Comparison of ENCODE assay signal across 1 cellular context in the genomic region with DNA sequence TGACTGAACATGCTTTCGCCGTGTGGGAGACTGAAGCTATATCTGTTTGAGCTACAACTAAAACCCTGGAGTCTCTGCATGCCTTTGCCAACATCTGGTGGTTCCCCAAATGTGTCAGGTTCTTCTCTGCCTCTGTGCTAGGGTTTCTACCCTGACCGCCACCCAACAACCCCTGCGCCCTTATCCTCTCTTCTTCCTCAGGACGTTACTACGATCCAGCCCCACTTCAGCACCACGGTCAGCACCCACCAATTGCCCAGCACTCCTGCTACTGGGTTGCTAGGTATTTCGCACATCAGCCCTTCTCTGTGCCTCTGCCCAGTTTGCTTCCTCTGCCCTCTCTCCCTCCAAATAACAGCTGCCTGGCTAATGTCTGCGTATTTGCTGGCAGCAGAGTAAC.
A peak's percentile ranks its signal among the peaks of the same experiment; 100 is the strongest.
TF ChIP-seq lines count a peak whose summit lies in the region.

No MANE protein-coding gene starts in this region.

TF ChIP-seq in WTC11, 78 proteins besides CTCF, POLR2A, EP300 and RAD21 (continued from another document):
- TF ChIP-seq, protein P1, sequence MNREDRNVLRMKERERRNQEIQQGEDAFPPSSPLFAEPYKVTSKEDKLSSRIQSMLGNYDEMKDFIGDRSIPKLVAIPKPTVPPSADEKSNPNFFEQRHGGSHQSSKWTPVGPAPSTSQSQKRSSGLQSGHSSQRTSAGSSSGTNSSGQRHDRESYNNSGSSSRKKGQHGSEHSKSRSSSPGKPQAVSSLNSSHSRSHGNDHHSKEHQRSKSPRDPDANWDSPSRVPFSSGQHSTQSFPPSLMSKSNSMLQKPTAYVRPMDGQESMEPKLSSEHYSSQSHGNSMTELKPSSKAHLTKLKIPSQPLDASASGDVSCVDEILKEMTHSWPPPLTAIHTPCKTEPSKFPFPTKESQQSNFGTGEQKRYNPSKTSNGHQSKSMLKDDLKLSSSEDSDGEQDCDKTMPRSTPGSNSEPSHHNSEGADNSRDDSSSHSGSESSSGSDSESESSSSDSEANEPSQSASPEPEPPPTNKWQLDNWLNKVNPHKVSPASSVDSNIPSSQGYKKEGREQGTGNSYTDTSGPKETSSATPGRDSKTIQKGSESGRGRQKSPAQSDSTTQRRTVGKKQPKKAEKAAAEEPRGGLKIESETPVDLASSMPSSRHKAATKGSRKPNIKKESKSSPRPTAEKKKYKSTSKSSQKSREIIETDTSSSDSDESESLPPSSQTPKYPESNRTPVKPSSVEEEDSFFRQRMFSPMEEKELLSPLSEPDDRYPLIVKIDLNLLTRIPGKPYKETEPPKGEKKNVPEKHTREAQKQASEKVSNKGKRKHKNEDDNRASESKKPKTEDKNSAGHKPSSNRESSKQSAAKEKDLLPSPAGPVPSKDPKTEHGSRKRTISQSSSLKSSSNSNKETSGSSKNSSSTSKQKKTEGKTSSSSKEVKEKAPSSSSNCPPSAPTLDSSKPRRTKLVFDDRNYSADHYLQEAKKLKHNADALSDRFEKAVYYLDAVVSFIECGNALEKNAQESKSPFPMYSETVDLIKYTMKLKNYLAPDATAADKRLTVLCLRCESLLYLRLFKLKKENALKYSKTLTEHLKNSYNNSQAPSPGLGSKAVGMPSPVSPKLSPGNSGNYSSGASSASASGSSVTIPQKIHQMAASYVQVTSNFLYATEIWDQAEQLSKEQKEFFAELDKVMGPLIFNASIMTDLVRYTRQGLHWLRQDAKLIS (CRISPR knock-in tag; IDR thresholded peaks at IDR 0.05; ENCODE audit: borderline replicate concordance): no peak
- TF ChIP-seq, protein P2, sequence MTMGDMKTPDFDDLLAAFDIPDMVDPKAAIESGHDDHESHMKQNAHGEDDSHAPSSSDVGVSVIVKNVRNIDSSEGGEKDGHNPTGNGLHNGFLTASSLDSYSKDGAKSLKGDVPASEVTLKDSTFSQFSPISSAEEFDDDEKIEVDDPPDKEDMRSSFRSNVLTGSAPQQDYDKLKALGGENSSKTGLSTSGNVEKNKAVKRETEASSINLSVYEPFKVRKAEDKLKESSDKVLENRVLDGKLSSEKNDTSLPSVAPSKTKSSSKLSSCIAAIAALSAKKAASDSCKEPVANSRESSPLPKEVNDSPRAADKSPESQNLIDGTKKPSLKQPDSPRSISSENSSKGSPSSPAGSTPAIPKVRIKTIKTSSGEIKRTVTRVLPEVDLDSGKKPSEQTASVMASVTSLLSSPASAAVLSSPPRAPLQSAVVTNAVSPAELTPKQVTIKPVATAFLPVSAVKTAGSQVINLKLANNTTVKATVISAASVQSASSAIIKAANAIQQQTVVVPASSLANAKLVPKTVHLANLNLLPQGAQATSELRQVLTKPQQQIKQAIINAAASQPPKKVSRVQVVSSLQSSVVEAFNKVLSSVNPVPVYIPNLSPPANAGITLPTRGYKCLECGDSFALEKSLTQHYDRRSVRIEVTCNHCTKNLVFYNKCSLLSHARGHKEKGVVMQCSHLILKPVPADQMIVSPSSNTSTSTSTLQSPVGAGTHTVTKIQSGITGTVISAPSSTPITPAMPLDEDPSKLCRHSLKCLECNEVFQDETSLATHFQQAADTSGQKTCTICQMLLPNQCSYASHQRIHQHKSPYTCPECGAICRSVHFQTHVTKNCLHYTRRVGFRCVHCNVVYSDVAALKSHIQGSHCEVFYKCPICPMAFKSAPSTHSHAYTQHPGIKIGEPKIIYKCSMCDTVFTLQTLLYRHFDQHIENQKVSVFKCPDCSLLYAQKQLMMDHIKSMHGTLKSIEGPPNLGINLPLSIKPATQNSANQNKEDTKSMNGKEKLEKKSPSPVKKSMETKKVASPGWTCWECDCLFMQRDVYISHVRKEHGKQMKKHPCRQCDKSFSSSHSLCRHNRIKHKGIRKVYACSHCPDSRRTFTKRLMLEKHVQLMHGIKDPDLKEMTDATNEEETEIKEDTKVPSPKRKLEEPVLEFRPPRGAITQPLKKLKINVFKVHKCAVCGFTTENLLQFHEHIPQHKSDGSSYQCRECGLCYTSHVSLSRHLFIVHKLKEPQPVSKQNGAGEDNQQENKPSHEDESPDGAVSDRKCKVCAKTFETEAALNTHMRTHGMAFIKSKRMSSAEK (CRISPR knock-in tag; IDR thresholded peaks at IDR 0.05; ENCODE audit: borderline replicate concordance): no peak
- TF ChIP-seq, protein P3, sequence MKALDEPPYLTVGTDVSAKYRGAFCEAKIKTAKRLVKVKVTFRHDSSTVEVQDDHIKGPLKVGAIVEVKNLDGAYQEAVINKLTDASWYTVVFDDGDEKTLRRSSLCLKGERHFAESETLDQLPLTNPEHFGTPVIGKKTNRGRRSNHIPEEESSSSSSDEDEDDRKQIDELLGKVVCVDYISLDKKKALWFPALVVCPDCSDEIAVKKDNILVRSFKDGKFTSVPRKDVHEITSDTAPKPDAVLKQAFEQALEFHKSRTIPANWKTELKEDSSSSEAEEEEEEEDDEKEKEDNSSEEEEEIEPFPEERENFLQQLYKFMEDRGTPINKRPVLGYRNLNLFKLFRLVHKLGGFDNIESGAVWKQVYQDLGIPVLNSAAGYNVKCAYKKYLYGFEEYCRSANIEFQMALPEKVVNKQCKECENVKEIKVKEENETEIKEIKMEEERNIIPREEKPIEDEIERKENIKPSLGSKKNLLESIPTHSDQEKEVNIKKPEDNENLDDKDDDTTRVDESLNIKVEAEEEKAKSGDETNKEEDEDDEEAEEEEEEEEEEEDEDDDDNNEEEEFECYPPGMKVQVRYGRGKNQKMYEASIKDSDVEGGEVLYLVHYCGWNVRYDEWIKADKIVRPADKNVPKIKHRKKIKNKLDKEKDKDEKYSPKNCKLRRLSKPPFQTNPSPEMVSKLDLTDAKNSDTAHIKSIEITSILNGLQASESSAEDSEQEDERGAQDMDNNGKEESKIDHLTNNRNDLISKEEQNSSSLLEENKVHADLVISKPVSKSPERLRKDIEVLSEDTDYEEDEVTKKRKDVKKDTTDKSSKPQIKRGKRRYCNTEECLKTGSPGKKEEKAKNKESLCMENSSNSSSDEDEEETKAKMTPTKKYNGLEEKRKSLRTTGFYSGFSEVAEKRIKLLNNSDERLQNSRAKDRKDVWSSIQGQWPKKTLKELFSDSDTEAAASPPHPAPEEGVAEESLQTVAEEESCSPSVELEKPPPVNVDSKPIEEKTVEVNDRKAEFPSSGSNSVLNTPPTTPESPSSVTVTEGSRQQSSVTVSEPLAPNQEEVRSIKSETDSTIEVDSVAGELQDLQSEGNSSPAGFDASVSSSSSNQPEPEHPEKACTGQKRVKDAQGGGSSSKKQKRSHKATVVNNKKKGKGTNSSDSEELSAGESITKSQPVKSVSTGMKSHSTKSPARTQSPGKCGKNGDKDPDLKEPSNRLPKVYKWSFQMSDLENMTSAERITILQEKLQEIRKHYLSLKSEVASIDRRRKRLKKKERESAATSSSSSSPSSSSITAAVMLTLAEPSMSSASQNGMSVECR (CRISPR knock-in tag; IDR thresholded peaks at IDR 0.05; ENCODE audit: borderline replicate concordance): peak; percentile 74; the same call in 1 of the 2 replicates
- TF ChIP-seq SP1 (CRISPR knock-in tag; conservative IDR thresholded peaks at IDR 0.05) (no peak), ZNF423 (CRISPR knock-in tag; IDR thresholded peaks at IDR 0.05) (no peak), SMAD3 (CRISPR knock-in tag; IDR thresholded peaks at IDR 0.05; ENCODE audit: borderline replicate concordance) (no peak; the same call in 1 of the 2 replicates), CBFB (CRISPR knock-in tag; IDR thresholded peaks at IDR 0.05; ENCODE audit: low read depth) (no peak), TP53 (CRISPR knock-in tag; IDR thresholded peaks at IDR 0.05) (no peak), TEAD4 (CRISPR knock-in tag; IDR thresholded peaks at IDR 0.05) (peak; percentile 76; the same call in 1 of the 2 replicates), HMGA2 (CRISPR knock-in tag; IDR thresholded peaks at IDR 0.05) (no peak), EMX1 (CRISPR knock-in tag; IDR thresholded peaks at IDR 0.05) (no peak)
- TF ChIP-seq, protein P4, sequence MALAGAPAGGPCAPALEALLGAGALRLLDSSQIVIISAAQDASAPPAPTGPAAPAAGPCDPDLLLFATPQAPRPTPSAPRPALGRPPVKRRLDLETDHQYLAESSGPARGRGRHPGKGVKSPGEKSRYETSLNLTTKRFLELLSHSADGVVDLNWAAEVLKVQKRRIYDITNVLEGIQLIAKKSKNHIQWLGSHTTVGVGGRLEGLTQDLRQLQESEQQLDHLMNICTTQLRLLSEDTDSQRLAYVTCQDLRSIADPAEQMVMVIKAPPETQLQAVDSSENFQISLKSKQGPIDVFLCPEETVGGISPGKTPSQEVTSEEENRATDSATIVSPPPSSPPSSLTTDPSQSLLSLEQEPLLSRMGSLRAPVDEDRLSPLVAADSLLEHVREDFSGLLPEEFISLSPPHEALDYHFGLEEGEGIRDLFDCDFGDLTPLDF (CRISPR knock-in tag; IDR thresholded peaks at IDR 0.05): no peak
- TF ChIP-seq, protein P5, sequence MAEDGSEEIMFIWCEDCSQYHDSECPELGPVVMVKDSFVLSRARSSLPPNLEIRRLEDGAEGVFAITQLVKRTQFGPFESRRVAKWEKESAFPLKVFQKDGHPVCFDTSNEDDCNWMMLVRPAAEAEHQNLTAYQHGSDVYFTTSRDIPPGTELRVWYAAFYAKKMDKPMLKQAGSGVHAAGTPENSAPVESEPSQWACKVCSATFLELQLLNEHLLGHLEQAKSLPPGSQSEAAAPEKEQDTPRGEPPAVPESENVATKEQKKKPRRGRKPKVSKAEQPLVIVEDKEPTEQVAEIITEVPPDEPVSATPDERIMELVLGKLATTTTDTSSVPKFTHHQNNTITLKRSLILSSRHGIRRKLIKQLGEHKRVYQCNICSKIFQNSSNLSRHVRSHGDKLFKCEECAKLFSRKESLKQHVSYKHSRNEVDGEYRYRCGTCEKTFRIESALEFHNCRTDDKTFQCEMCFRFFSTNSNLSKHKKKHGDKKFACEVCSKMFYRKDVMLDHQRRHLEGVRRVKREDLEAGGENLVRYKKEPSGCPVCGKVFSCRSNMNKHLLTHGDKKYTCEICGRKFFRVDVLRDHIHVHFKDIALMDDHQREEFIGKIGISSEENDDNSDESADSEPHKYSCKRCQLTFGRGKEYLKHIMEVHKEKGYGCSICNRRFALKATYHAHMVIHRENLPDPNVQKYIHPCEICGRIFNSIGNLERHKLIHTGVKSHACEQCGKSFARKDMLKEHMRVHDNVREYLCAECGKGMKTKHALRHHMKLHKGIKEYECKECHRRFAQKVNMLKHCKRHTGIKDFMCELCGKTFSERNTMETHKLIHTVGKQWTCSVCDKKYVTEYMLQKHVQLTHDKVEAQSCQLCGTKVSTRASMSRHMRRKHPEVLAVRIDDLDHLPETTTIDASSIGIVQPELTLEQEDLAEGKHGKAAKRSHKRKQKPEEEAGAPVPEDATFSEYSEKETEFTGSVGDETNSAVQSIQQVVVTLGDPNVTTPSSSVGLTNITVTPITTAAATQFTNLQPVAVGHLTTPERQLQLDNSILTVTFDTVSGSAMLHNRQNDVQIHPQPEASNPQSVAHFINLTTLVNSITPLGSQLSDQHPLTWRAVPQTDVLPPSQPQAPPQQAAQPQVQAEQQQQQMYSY (CRISPR knock-in tag; IDR thresholded peaks at IDR 0.05): no peak
- TF ChIP-seq, protein P6, sequence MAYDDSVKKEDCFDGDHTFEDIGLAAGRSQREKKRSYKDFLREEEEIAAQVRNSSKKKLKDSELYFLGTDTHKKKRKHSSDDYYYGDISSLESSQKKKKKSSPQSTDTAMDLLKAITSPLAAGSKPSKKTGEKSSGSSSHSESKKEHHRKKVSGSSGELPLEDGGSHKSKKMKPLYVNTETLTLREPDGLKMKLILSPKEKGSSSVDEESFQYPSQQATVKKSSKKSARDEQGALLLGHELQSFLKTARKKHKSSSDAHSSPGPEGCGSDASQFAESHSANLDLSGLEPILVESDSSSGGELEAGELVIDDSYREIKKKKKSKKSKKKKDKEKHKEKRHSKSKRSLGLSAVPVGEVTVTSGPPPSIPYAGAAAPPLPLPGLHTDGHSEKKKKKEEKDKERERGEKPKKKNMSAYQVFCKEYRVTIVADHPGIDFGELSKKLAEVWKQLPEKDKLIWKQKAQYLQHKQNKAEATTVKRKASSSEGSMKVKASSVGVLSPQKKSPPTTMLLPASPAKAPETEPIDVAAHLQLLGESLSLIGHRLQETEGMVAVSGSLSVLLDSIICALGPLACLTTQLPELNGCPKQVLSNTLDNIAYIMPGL (CRISPR knock-in tag; IDR thresholded peaks at IDR 0.05): no peak
- TF ChIP-seq, protein P7, sequence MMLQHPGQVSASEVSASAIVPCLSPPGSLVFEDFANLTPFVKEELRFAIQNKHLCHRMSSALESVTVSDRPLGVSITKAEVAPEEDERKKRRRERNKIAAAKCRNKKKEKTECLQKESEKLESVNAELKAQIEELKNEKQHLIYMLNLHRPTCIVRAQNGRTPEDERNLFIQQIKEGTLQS (CRISPR knock-in tag; conservative IDR thresholded peaks at IDR 0.05): no peak
- TF ChIP-seq, protein P8, sequence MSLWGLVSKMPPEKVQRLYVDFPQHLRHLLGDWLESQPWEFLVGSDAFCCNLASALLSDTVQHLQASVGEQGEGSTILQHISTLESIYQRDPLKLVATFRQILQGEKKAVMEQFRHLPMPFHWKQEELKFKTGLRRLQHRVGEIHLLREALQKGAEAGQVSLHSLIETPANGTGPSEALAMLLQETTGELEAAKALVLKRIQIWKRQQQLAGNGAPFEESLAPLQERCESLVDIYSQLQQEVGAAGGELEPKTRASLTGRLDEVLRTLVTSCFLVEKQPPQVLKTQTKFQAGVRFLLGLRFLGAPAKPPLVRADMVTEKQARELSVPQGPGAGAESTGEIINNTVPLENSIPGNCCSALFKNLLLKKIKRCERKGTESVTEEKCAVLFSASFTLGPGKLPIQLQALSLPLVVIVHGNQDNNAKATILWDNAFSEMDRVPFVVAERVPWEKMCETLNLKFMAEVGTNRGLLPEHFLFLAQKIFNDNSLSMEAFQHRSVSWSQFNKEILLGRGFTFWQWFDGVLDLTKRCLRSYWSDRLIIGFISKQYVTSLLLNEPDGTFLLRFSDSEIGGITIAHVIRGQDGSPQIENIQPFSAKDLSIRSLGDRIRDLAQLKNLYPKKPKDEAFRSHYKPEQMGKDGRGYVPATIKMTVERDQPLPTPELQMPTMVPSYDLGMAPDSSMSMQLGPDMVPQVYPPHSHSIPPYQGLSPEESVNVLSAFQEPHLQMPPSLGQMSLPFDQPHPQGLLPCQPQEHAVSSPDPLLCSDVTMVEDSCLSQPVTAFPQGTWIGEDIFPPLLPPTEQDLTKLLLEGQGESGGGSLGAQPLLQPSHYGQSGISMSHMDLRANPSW (CRISPR knock-in tag; conservative IDR thresholded peaks at IDR 0.05; ENCODE audit: low read depth): no peak
